33 cellular contexts compared by ENCODE assay signal in genomic region chr13:33100876-33101275, GRCh38.
"Had no signal": no experiment of that assay in that cellular context is flagged by ENCODE, and none has a peak within 500 bp of the region (broad histone marks: within the 10 kb centered on the region; RNA-seq: fewer than 3 reads in every experiment).

No MANE protein-coding gene starts in this region.

- DNase-seq: activated B cell treated with CpG ODN at 0.5 μM for 24 hours; activated CD4-positive, alpha-beta T cell treated with anti-CD3 and anti-CD28 coated beads for 48 hours; activated CD4-positive, alpha-beta T cell treated with anti-CD3 and anti-CD28 coated beads, Interleukin-2, amount 50 U/mL, for 1 hour; activated CD4-positive, alpha-beta T cell treated with anti-CD3 and anti-CD28 coated beads, Interleukin-2, amount 50 U/mL, for 48 hours; activated CD8-positive, alpha-beta memory T cell treated with anti-CD3 and anti-CD28 coated beads for 24 hours; activated CD8-positive, alpha-beta T cell treated with anti-CD3 and anti-CD28 coated beads for 36 hours; activated effector memory CD4-positive, alpha-beta T cell treated with Interleukin-2 at 50 U/mL for 16 hours; activated gamma-delta T cell treated with Interleukin-2 at 50 U/mL for 16 hours; activated naive CD4-positive, alpha-beta T cell treated with anti-CD3 and anti-CD28 coated beads, Interleukin-2, amount 50 U/mL, for 16 hours; activated naive CD4-positive, alpha-beta T cell treated with Interleukin-2 at 50 U/mL for 16 hours; activated T-cell treated with anti-CD3 and anti-CD28 coated beads, Interleukin-2, amount 50 U/mL, for 4 hours; amniotic stem cell; anterior cingulate cortex; brain microvascular endothelial cell; dorsolateral prefrontal cortex; effector memory CD4-positive, alpha-beta T cell; erythroblast; esophagus squamous epithelium; foreskin keratinocyte; gastrocnemius medialis; glutamatergic neuron; heart left ventricle; T-helper 1 cell; T-helper 17 cell; T1000; WERI-Rb-1 had no signal

- H3K4me3 ChIP-seq: coronary artery, dorsolateral prefrontal cortex, esophagus squamous epithelium, gastrocnemius medialis, heart left ventricle had no signal

- H3K27me3 ChIP-seq: brain microvascular endothelial cell, dorsolateral prefrontal cortex, esophagus squamous epithelium, foreskin keratinocyte, gastrocnemius medialis, heart left ventricle had no signal

- H3K36me3 Mint-ChIP-seq: activated naive CD8-positive, alpha-beta T cell had no signal

- H3K27me3 Mint-ChIP-seq: dendritic cell treated with granulocyte-macrophage colony-stimulating factor and Interleukin-4, amounts not matched to agents 40 ng/mL and 50 ng/mL, for 4 days had no signal

- H3K4me1 Mint-ChIP-seq: activated T-helper 17 cell treated with anti-CD3 and anti-CD28 coated beads, Interleukin-2, amount 50 U/mL, for 72 hours; central memory CD8-positive, alpha-beta T cell; T-helper 17 cell had no signal

- H3K4me3 Mint-ChIP-seq: activated B cell treated with CpG ODN at 0.5 μM for 24 hours; activated CD8-positive, alpha-beta T cell treated with anti-CD3 and anti-CD28 coated beads for 36 hours; activated naive CD8-positive, alpha-beta T cell; activated T-cell treated with anti-CD3 and anti-CD28 coated beads, Interleukin-2, amount 50 U/mL, for 4 hours; activated T-helper 17 cell treated with anti-CD3 and anti-CD28 coated beads, Interleukin-2, amount 50 U/mL, for 72 hours; central memory CD8-positive, alpha-beta T cell; dendritic cell treated with granulocyte-macrophage colony-stimulating factor and Interleukin-4, amounts not matched to agents 40 ng/mL and 50 ng/mL, for 4 days; T-helper 17 cell; T-helper 2 cell treated with Interferon-gamma antibody and Interleukin-4, amounts not matched to agents 5 μg/mL and 100 μg/mL, for 36 hours had no signal

- H3K36me3 ChIP-seq: WERI-Rb-1 had no signal

- H3K27ac Mint-ChIP-seq: activated B cell treated with CpG ODN at 0.5 μM for 24 hours; activated CD8-positive, alpha-beta T cell treated with anti-CD3 and anti-CD28 coated beads for 36 hours; activated naive CD8-positive, alpha-beta T cell; activated T-helper 17 cell treated with anti-CD3 and anti-CD28 coated beads, Interleukin-2, amount 50 U/mL, for 72 hours; dendritic cell treated with granulocyte-macrophage colony-stimulating factor and Interleukin-4, amounts not matched to agents 40 ng/mL and 50 ng/mL, for 4 days; T-helper 17 cell; T-helper 2 cell treated with Interferon-gamma antibody and Interleukin-4, amounts not matched to agents 5 μg/mL and 100 μg/mL, for 36 hours had no signal

- H3K9me3 Mint-ChIP-seq: activated CD8-positive, alpha-beta T cell treated with anti-CD3 and anti-CD28 coated beads for 36 hours; activated T-helper 17 cell treated with anti-CD3 and anti-CD28 coated beads, Interleukin-2, amount 50 U/mL, for 72 hours; central memory CD8-positive, alpha-beta T cell; dendritic cell treated with granulocyte-macrophage colony-stimulating factor and Interleukin-4, amounts not matched to agents 40 ng/mL and 50 ng/mL, for 4 days had no signal

- H3K4me1 ChIP-seq: esophagus squamous epithelium, foreskin keratinocyte, gastrocnemius medialis had no signal

- H3K27ac ChIP-seq: brain microvascular endothelial cell, coronary artery, dorsolateral prefrontal cortex, esophagus squamous epithelium, foreskin keratinocyte, gastrocnemius medialis, WERI-Rb-1 had no signal

- H3K9me3 ChIP-seq: gastrocnemius medialis had no signal

- ATAC-seq: activated CD4-positive, CD25-positive, alpha-beta regulatory T cell treated with anti-CD3 and anti-CD28 coated beads, Interleukin-2, amount 50 U/mL, for 24 hours; activated CD8-positive, alpha-beta T cell treated with anti-CD3 and anti-CD28 coated beads for 36 hours; activated T-cell treated with anti-CD3 and anti-CD28 coated beads, Interleukin-2, amount 50 U/mL, for 4 hours; activated T-helper 17 cell treated with anti-CD3 and anti-CD28 coated beads, Interleukin-2, amount 50 U/mL, for 72 hours; foreskin keratinocyte; gastrocnemius medialis; heart left ventricle; T-helper 17 cell had no signal
